Comparison of ENCODE assay signal across 11 cellular contexts in the genomic region with DNA sequence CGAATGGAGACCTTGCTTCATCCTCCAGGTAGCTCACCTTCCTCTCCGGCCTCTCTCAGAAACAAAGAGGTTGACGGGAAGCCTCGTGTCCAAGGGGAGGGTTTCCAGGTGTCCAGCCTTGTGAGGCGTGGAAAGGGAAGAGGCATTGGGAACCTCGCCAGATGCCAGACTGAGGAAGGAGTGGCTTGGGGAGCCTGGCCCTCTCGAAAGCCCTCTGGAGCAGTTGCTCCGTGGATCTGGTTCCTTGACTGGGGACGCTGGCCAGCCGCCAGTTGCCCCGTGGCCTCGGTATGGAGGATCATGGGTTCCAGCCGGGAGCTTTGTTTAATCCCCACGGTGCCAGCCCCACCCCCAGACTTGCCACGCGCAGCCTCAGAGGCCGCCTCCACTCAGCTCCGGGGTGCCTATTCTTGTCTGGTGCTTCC. TPM values are rescaled to one million over a fixed set of nuclear protein-coding genes. Genes with fewer than 3 reads are reported as not detected.
DNase-seq lines count a peak whose midpoint lies in the region; ATAC-seq and TF ChIP-seq lines count a peak whose summit lies in the region.
"Had no signal": no experiment of that assay in that cellular context is flagged by ENCODE, and none has a peak within 500 bp of the region (broad histone marks: within the 10 kb centered on the region; RNA-seq: fewer than 3 reads in every experiment).

No MANE protein-coding gene starts in this region.

- POLR2A ChIA-PET in Panc1 (lab: Charles Lee) = no interaction called here
- POLR2A ChIA-PET in activated CD4-positive, alpha-beta memory T cell treated with anti-CD3 and anti-CD28 coated beads for 36 hours (lab: Charles Lee) = no interaction called here
- POLR2A ChIA-PET in OCI-LY7 (lab: Charles Lee) = interaction anchor here (0.6 kb wide), 1 partner anchor 16 kb away, joined by 3 read pairs; no protein-coding TSS in a partner anchor

- BruUV-seq in Panc1 (replicated peaks; lab: Mats Ljungman, UMichigan) (no TSS peak), OCI-LY7 (replicated peaks; lab: Mats Ljungman, UMichigan) (no TSS peak)

- peak; percentile 47 for ATAC-seq in Panc1
- ATAC-seq in psoas muscle = peak; percentile 33 to 65 (median 50)

- TF ChIP-seq CTCF in Panc1 (IDR thresholded peaks at IDR 0.05) (no peak), psoas muscle (IDR thresholded peaks at IDR 0.05) (no peak), OCI-LY7 (conservative IDR thresholded peaks at IDR 0.05; ENCODE audit: low read length) (no peak)

- H3K36me3 Mint-ChIP-seq in activated CD4-positive, alpha-beta memory T cell treated with anti-CD3 and anti-CD28 coated beads for 36 hours = no peaks in the 10 kb centered on the region
- H3K36me3 Mint-ChIP-seq: naive B cell had no signal

- H3K4me3 Mint-ChIP-seq in activated CD4-positive, alpha-beta memory T cell treated with anti-CD3 and anti-CD28 coated beads for 36 hours = no peak overlapping the region
- H3K4me3 Mint-ChIP-seq: CD4-positive, alpha-beta T cell; naive B cell had no signal

- no peaks in the 10 kb centered on the region for H3K27me3 Mint-ChIP-seq in activated CD4-positive, alpha-beta memory T cell treated with anti-CD3 and anti-CD28 coated beads for 36 hours
- H3K27me3 Mint-ChIP-seq: CD4-positive, alpha-beta T cell had no signal

- DNase-seq in DMS 273 treated with DMSO at 0.1 percent for 48 hours (lab: John Stamatoyannopoulos, UW) (peak; percentile 30), Panc1 (ENCODE audit: low read depth, low spot score) (no peak), head of caudate nucleus (peak in 37 of 42 donors; percentile 22 to 77 (median 56)), psoas muscle (peak; percentile 58 to 73), OCI-LY7 (ENCODE audit: low spot score) (no peak), kidney glomerular epithelial cell (lab: John Stamatoyannopoulos, UW) (no peak), NAMALWA (ENCODE audit: low spot score) (no peak)
- no peak for DNase-seq in activated CD4-positive, alpha-beta memory T cell treated with anti-CD3 and anti-CD28 coated beads for 36 hours
- DNase-seq: CD4-positive, alpha-beta T cell; naive B cell; T-helper 1 cell had no signal

- no peak overlapping the region for H2AFZ ChIP-seq in OCI-LY7 (ENCODE audit: low read length)

- H3K4me1 ChIP-seq in Panc1 (ENCODE audit: control insufficient read depth, insufficient read depth, low read length) (no peaks in the 10 kb centered on the region), psoas muscle (peaks cover 12% of the 10 kb centered on the region), OCI-LY7 (ENCODE audit: insufficient read depth, low read length, poor library complexity, severe bottlenecking) (no peaks in the 10 kb centered on the region)

- H4K20me1 ChIP-seq in OCI-LY7 (ENCODE audit: insufficient read depth, low read length) = no peaks in the 10 kb centered on the region

- 17 to 21% (median 18%) methylated on average over 17 to 18 of the region's 18 CpGs for WGBS in psoas muscle, 3 donors

- in situ Hi-C loops in Panc1 (cut with HindIII; ENCODE audit: low pct_unique_long_range_greater_than_20kb, low sequenced_read_pairs) = no loop called here

- H3K36me3 ChIP-seq in Panc1 (ENCODE audit: control insufficient read depth, insufficient read depth, low read length) (no peaks in the 10 kb centered on the region), psoas muscle (ENCODE audit: insufficient read depth in 1 of 2, low read depth in 1 of 2) (no peaks in the 10 kb centered on the region), OCI-LY7 (ENCODE audit: insufficient read depth, low read length) (no peaks in the 10 kb centered on the region; the same call in 1 of the 2 replicates)

- H3K27me3 ChIP-seq in Panc1 (ENCODE audit: control insufficient read depth, insufficient read depth, low read length) (no peaks in the 10 kb centered on the region), psoas muscle (ENCODE audit: insufficient read depth in 3 of 3, low read length in 2 of 3) (no peaks in the 10 kb centered on the region)

- intact Hi-C loops in Panc1 (cut with micrococcal nuclease; ENCODE audit: unreplicated experiment) (no loop called here), head of caudate nucleus (cut with DNase I) (no loop called here), psoas muscle (cut with DNase I) (no loop called here), OCI-LY7 (cut with micrococcal nuclease; ENCODE audit: unreplicated experiment) (no loop called here)
- intact Hi-C loops in activated CD4-positive, alpha-beta memory T cell treated with anti-CD3 and anti-CD28 coated beads for 36 hours (cut with micrococcal nuclease) = no loop called here

- H3K9me2 ChIP-seq in OCI-LY7 (ENCODE audit: insufficient read depth, low read length) = no peaks in the 10 kb centered on the region

- no peaks in the 10 kb centered on the region for H3K9me3 Mint-ChIP-seq in activated CD4-positive, alpha-beta memory T cell treated with anti-CD3 and anti-CD28 coated beads for 36 hours
- H3K9me3 Mint-ChIP-seq: CD4-positive, alpha-beta T cell had no signal

- H3K27ac ChIP-seq in Panc1 (ENCODE audit: low read length) = no peak overlapping the region
- H3K27ac ChIP-seq in psoas muscle = peak overlapping the region; percentile 62
- H3K27ac ChIP-seq in OCI-LY7 (ENCODE audit: low read depth, low read length, poor library complexity, severe bottlenecking) = no peak overlapping the region

- CTCF ChIA-PET in Panc1 (lab: Charles Lee) (interaction anchor here (0.8 kb wide), 1 partner anchor 14 kb away, joined by 3 read pairs; no protein-coding TSS in a partner anchor), OCI-LY7 (lab: Charles Lee; ENCODE audit: unreplicated experiment) (no interaction called here)
- CTCF ChIA-PET in activated CD4-positive, alpha-beta memory T cell treated with anti-CD3 and anti-CD28 coated beads for 36 hours (lab: Charles Lee) = no interaction called here

- H3K9me3 ChIP-seq in Panc1 (ENCODE audit: control insufficient read depth, insufficient read depth, low read depth, low read length) = no peaks in the 10 kb centered on the region
- H3K9me3 ChIP-seq in psoas muscle = no peaks in the 10 kb centered on the region
- no peaks in the 10 kb centered on the region for H3K9me3 ChIP-seq in OCI-LY7 (ENCODE audit: low read length)

- no peak overlapping the region for H3K4me2 ChIP-seq in OCI-LY7 (ENCODE audit: low read length)

- H3K4me1 Mint-ChIP-seq in activated CD4-positive, alpha-beta memory T cell treated with anti-CD3 and anti-CD28 coated beads for 36 hours (ENCODE audit: low read depth) = no peaks in the 10 kb centered on the region

- no peak overlapping the region for H3K27ac Mint-ChIP-seq in activated CD4-positive, alpha-beta memory T cell treated with anti-CD3 and anti-CD28 coated beads for 36 hours
- H3K27ac Mint-ChIP-seq: CD4-positive, alpha-beta T cell had no signal

- no peak overlapping the region for H3K4me3 ChIP-seq in Panc1 (ENCODE audit: low read depth in 2 of 2, low read length in 2 of 2)
- H3K4me3 ChIP-seq in psoas muscle = peak overlapping the region; percentile 29
- H3K4me3 ChIP-seq in OCI-LY7 (ENCODE audit: low read depth, low read length, poor library complexity, severe bottlenecking) = no peak overlapping the region

- H3K79me2 ChIP-seq in OCI-LY7 (ENCODE audit: insufficient read depth, low read depth, low read length) = no peaks in the 10 kb centered on the region

RNA-seq across cellular contexts. Expression of a gene that starts 30.3 kb away (rescaled TPM):
- 244 TPM for total RNA-seq in Panc1 (2021; ENCODE audit: unreplicated experiment)
- 276 TPM for polyA plus RNA-seq in Panc1 (2012; ENCODE audit: insufficient read length)
- 100 to 1,000 TPM; 125 to 144 (median 137) TPM for total RNA-seq in psoas muscle
- polyA plus RNA-seq in psoas muscle = 100 to 1,000 TPM in 1 of 3 donors, 10 to 100 TPM in 2; 52.5 to 159 (median 64.6) TPM
- total RNA-seq in activated CD4-positive, alpha-beta memory T cell treated with anti-CD3 and anti-CD28 coated beads for 36 hours = 10 to 100 TPM; 69.5 to 69.9 TPM
- total RNA-seq in OCI-LY7 (2014; rRNA removed; shearing (Covaris generic)) = 78.5 and 105 TPM in 2 replicates
- 83.4 and 84.2 TPM in 2 replicates for total RNA-seq in OCI-LY7 (2022)

Comparison
In these comparisons a context has a peak if more than half of its experiments do, and no peak if none do; other contexts are left out.
1. DNase-seq: peak in DMS 273 treated with DMSO at 0.1 percent for 48 hours (single experiment), head of caudate nucleus (37 of 42) and psoas muscle (2 of 2); none in Panc1 (single experiment), activated CD4-positive, alpha-beta memory T cell treated with anti-CD3 and anti-CD28 coated beads for 36 hours (single experiment), OCI-LY7 (single experiment), kidney glomerular epithelial cell (single experiment) and NAMALWA (single experiment).